8 cellular contexts compared by ENCODE assay signal in genomic region chr17:29931253-29931932, GRCh38. TPM values are rescaled to one million over a fixed set of nuclear protein-coding genes. Genes with fewer than 3 reads are reported as not detected.
DNase-seq lines count a peak whose midpoint lies in the region; ATAC-seq lines count a peak whose summit lies in the region.

No MANE protein-coding gene starts in this region.

- H3K4me3 Mint-ChIP-seq in CD4-positive, alpha-beta memory T cell = no peak overlapping the region

- peak; percentile 75 to 85 (median 81) for DNase-seq in CD4-positive, alpha-beta memory T cell
- peak; percentile 98 for DNase-seq in NCI-H748 (lab: John Stamatoyannopoulos, UW; ENCODE audit: unreplicated experiment)
- DNase-seq in activated CD4-positive, alpha-beta T cell treated with anti-CD3 and anti-CD28 coated beads, Interleukin-2, amount 50 U/mL, for 24 hours (ENCODE audit: low read depth in 1 of 2, low spot score in 1 of 2) = peak; percentile 22 to 64
- peak; percentile 62 for DNase-seq in mesendoderm
- peak; percentile 37 for DNase-seq in stimulated activated CD8-positive, alpha-beta memory T cell treated with anti-CD3 and anti-CD28 coated beads, Interleukin-15, amount 100 ng/mL, for 1 hour (ENCODE audit: low read depth)

- no peaks in the 10 kb centered on the region for H3K9me3 ChIP-seq in CD4-positive, alpha-beta memory T cell (ENCODE audit: control insufficient read depth in 1 of 2, low read length in 2 of 2)
- H3K9me3 ChIP-seq in ectodermal cell (ENCODE audit: control insufficient read depth, low read length) = no peaks in the 10 kb centered on the region

- peaks cover 4% of the 10 kb centered on the region for H3K79me1 ChIP-seq in mesendoderm (ENCODE audit: low read length)

- H3K4me1 ChIP-seq in CD4-positive, alpha-beta memory T cell (ENCODE audit: insufficient read depth, low read length) = peaks cover 46% of the 10 kb centered on the region
- H3K4me1 ChIP-seq in ectodermal cell (ENCODE audit: control insufficient read depth, insufficient read depth, low read length) (peaks cover 15% of the 10 kb centered on the region), mesendoderm (ENCODE audit: control insufficient read depth, low read depth, low read length) (peaks cover 2% of the 10 kb centered on the region)

- no peak overlapping the region for H4K5ac ChIP-seq in mesendoderm (ENCODE audit: low read length)

- POLR2A ChIA-PET in CD4-positive, alpha-beta memory T cell (lab: Charles Lee; ENCODE audit: partially characterized antibody) = interaction anchor here (0.6 to 4.0 kb wide), 27 partner anchors 10 to 1035 kb away, joined by 3 to 68 read pairs (median 5); partner anchors contain the start of genes ABHD15, EFCAB5 and TP53I13

- no peak overlapping the region for H2BK15ac ChIP-seq in mesendoderm (replicated peaks; ENCODE audit: low read depth)

- intact Hi-C loops in CD4-positive, alpha-beta memory T cell (cut with micrococcal nuclease) = loop anchor here (1.0 to 2.0 kb wide), 7 partner anchors 64 to 541 kb away; partner anchors contain the start of gene TAOK1

- no peak overlapping the region for H3K4me3 ChIP-seq in CD4-positive, alpha-beta memory T cell (ENCODE audit: low read length in 2 of 2)
- peak overlapping the region; percentile 86 for H3K4me3 ChIP-seq in ectodermal cell (ENCODE audit: insufficient read depth, low read depth, low read length)
- no peak overlapping the region for H3K4me3 ChIP-seq in mesendoderm (ENCODE audit: low read length)

- H3K27me3 Mint-ChIP-seq in CD4-positive, alpha-beta memory T cell = no peaks in the 10 kb centered on the region

- H4K8ac ChIP-seq in mesendoderm (ENCODE audit: low read depth, low read length) = no peak overlapping the region

- H3K79me2 ChIP-seq in mesendoderm (ENCODE audit: control insufficient read depth, insufficient read depth, low read length) = peaks cover 12% of the 10 kb centered on the region

- H3K36me3 Mint-ChIP-seq in CD4-positive, alpha-beta memory T cell = peaks cover 0 to 9% of the 10 kb centered on the region in 2 donors

- peaks cover 15 to 31% (median 29%) of the 10 kb centered on the region in 4 donors for H3K4me1 Mint-ChIP-seq in CD4-positive, alpha-beta memory T cell

- no peak overlapping the region for H3K4ac ChIP-seq in mesendoderm (ENCODE audit: low read depth, low read length)

- no peak overlapping the region for H3K23ac ChIP-seq in mesendoderm (ENCODE audit: low read length)

- H2BK5ac ChIP-seq in mesendoderm (ENCODE audit: low read length) = no peak overlapping the region

- CTCF ChIA-PET in CD4-positive, alpha-beta memory T cell (lab: Charles Lee; ENCODE audit: partially characterized antibody) = interaction anchor here (0.5 to 7.5 kb wide), 61 partner anchors 9 to 628 kb away, joined by 3 to 387 read pairs (median 5); partner anchors contain the start of gene EFCAB5

- 8 to 14% methylated on average over 3 of the region's 3 CpGs for WGBS in ectodermal cell, 2 experiments
- no CpG with 5 or more reads among the region's 3 CpGs for WGBS in mesendoderm (ENCODE audit: extremely low coverage, insufficient coverage, low lambda C conversion rate)

- ATAC-seq in GM19438 (IDR thresholded peaks at IDR 0.05; ENCODE audit: low read depth, unreplicated experiment) = peak; percentile 55
- peak; percentile 52 for ATAC-seq in HG03575 (IDR thresholded peaks at IDR 0.05; ENCODE audit: extremely low read depth, insufficient number of reproducible peaks, low FRiP score, unreplicated experiment)

- no peak overlapping the region for H3K4me2 ChIP-seq in mesendoderm (ENCODE audit: low read length)

- H3K27ac ChIP-seq in CD4-positive, alpha-beta memory T cell (ENCODE audit: low read depth, low read length) = peak overlapping the region; percentile 88
- peak overlapping the region; percentile 38 for H3K27ac ChIP-seq in ectodermal cell (ENCODE audit: insufficient read depth, low read depth, low read length, poor library complexity, severe bottlenecking)
- no peak overlapping the region for H3K27ac ChIP-seq in mesendoderm (ENCODE audit: low read depth, low read length)

- no peaks in the 10 kb centered on the region for H3K27me3 ChIP-seq in CD4-positive, alpha-beta memory T cell (ENCODE audit: insufficient read depth, low read length)
- H3K27me3 ChIP-seq in ectodermal cell (ENCODE audit: control insufficient read depth, insufficient read depth, low read length, poor library complexity, severe bottlenecking) (no peaks in the 10 kb centered on the region), mesendoderm (ENCODE audit: insufficient read depth, low read length, poor library complexity) (no peaks in the 10 kb centered on the region)

- no peak overlapping the region for H3K56ac ChIP-seq in mesendoderm (ENCODE audit: low read length)

- no peak overlapping the region for H2BK120ac ChIP-seq in mesendoderm (ENCODE audit: low read depth, low read length)

- H3K18ac ChIP-seq in mesendoderm (ENCODE audit: low read length) = no peak overlapping the region

- H3K9ac ChIP-seq in mesendoderm (ENCODE audit: low read length) = no peak overlapping the region

- H3K9me3 Mint-ChIP-seq in CD4-positive, alpha-beta memory T cell = peaks cover 0 to 6% (median 0%) of the 10 kb centered on the region in 8 donors

- no peak overlapping the region for H3K27ac Mint-ChIP-seq in CD4-positive, alpha-beta memory T cell

- no peak overlapping the region for H2AK5ac ChIP-seq in mesendoderm (ENCODE audit: low read length)

- no peaks in the 10 kb centered on the region for H3K36me3 ChIP-seq in CD4-positive, alpha-beta memory T cell (ENCODE audit: insufficient read depth, low read length)
- H3K36me3 ChIP-seq in ectodermal cell (ENCODE audit: control insufficient read depth, insufficient read depth, low read length) = no peaks in the 10 kb centered on the region
- no peaks in the 10 kb centered on the region for H3K36me3 ChIP-seq in mesendoderm (ENCODE audit: control insufficient read depth, insufficient read depth, low read length)

RNA-seq across cellular contexts. Expression of gene SSH2, which starts 1.4 kb away (rescaled TPM):
- total RNA-seq in CD4-positive, alpha-beta memory T cell = 10 to 100 TPM; 68.9 to 70.4 TPM
- polyA plus RNA-seq in CD4-positive, alpha-beta memory T cell = 10 to 100 TPM; 13.5 to 39.6 TPM
- 19.4 TPM for polyA plus RNA-seq in ectodermal cell (2013, experiment 1 of 4)
- polyA plus RNA-seq in ectodermal cell (2013, experiment 2 of 4) = 20.0 TPM
- 13.8 TPM for polyA plus RNA-seq in ectodermal cell (2013, experiment 3 of 4)
- 13.9 TPM for polyA plus RNA-seq in ectodermal cell (2013, experiment 4 of 4)
- 9.4 TPM for polyA plus RNA-seq in mesendoderm (2013, experiment 1 of 2)
- polyA plus RNA-seq in mesendoderm (2013, experiment 2 of 2) = 10.9 TPM

RNA-seq across cellular contexts. Expression of gene EFCAB5, which starts 10.0 kb away (rescaled TPM):
- total RNA-seq in CD4-positive, alpha-beta memory T cell = 1 to 10 TPM; 2.7 to 4.7 TPM
- polyA plus RNA-seq in CD4-positive, alpha-beta memory T cell = under 1 TPM; 0.39 to 0.71 TPM
- 1.00 TPM for polyA plus RNA-seq in ectodermal cell (2013, experiment 1 of 4)
- 0.87 TPM for polyA plus RNA-seq in ectodermal cell (2013, experiment 2 of 4)
- 0.37 TPM for polyA plus RNA-seq in ectodermal cell (2013, experiment 3 of 4)
- 0.49 TPM for polyA plus RNA-seq in ectodermal cell (2013, experiment 4 of 4)
- 0.13 TPM for polyA plus RNA-seq in mesendoderm (2013, experiment 1 of 2)
- 0.08 TPM for polyA plus RNA-seq in mesendoderm (2013, experiment 2 of 2)

Comparison
In these comparisons a context has a peak if more than half of its experiments do, and no peak if none do; other contexts are left out.
1. DNase-seq: peak in every context shown above with its lines; median percentile 98 in NCI-H748; 81 in CD4-positive, alpha-beta memory T cell; 62 in mesendoderm; 43 in activated CD4-positive, alpha-beta T cell treated with anti-CD3 and anti-CD28 coated beads, Interleukin-2, amount 50 U/mL, for 24 hours; 37 in stimulated activated CD8-positive, alpha-beta memory T cell treated with anti-CD3 and anti-CD28 coated beads, Interleukin-15, amount 100 ng/mL, for 1 hour.